Comparison of ENCODE assay signal across 1 cellular context in genomic region chr5:132293066-132293991, GRCh38.
TF ChIP-seq lines count a peak whose summit lies in the region.

No MANE protein-coding gene starts in this region.

TF ChIP-seq in HepG2, 621 proteins besides CTCF, POLR2A, EP300 and RAD21 (continued from another document and continues in another):
- peak; percentile 77 for TF ChIP-seq GMEB1 (CRISPR knock-in tag; IDR thresholded peaks at IDR 0.05; ENCODE audit: borderline replicate concordance)
- peak; percentile 71; the same call in 1 of the 2 replicates for TF ChIP-seq NAIF1 (CRISPR knock-in tag; IDR thresholded peaks at IDR 0.05; ENCODE audit: borderline replicate concordance)
- TF ChIP-seq SCMH1 (CRISPR knock-in tag; IDR thresholded peaks at IDR 0.05; ENCODE audit: borderline replicate concordance): no peak
- no peak for TF ChIP-seq ZNF672 (CRISPR knock-in tag; IDR thresholded peaks at IDR 0.05)
- no peak for TF ChIP-seq ZNF546 (CRISPR knock-in tag; conservative IDR thresholded peaks at IDR 0.05)
- TF ChIP-seq YY1 (IDR thresholded peaks at IDR 0.05; ENCODE audit: insufficient read depth, insufficient replicate concordance, low read depth, low read length): peak; percentile 91
- TF ChIP-seq ONECUT2 (CRISPR knock-in tag; IDR thresholded peaks at IDR 0.05): no peak
- TF ChIP-seq ZNF530 (CRISPR knock-in tag; IDR thresholded peaks at IDR 0.05; ENCODE audit: low read depth): no peak
- TF ChIP-seq HNRNPL (IDR thresholded peaks at IDR 0.05; ENCODE audit: low read depth, low read length): no peak
- no peak for TF ChIP-seq ZNF549 (CRISPR knock-in tag; IDR thresholded peaks at IDR 0.05)
- peak; percentile 13; the same call in 1 of the 2 replicates for TF ChIP-seq ZSCAN9 (CRISPR knock-in tag; IDR thresholded peaks at IDR 0.05; ENCODE audit: borderline replicate concordance)
- peak; percentile 73 for TF ChIP-seq ZNF292 (CRISPR knock-in tag; IDR thresholded peaks at IDR 0.05; ENCODE audit: borderline replicate concordance, low read depth)
- no peak for TF ChIP-seq ZNF12 (CRISPR knock-in tag; IDR thresholded peaks at IDR 0.05)
- TF ChIP-seq ZNF597 (CRISPR knock-in tag; IDR thresholded peaks at IDR 0.05): no peak
- no peak for TF ChIP-seq POLR2AphosphoS2 (IDR thresholded peaks at IDR 0.05; ENCODE audit: low read depth, low read length)
- TF ChIP-seq ZNF782 (CRISPR knock-in tag; IDR thresholded peaks at IDR 0.05; ENCODE audit: borderline replicate concordance): no peak; the same call in none of the 2 replicates
- no peak; the same call in 1 of the 2 replicates for TF ChIP-seq MIXL1 (CRISPR knock-in tag; IDR thresholded peaks at IDR 0.05)
- no peak; the same call in 1 of the 2 replicates for TF ChIP-seq ZNF3 (CRISPR knock-in tag; IDR thresholded peaks at IDR 0.05)
- TF ChIP-seq JARID2 (CRISPR knock-in tag; IDR thresholded peaks at IDR 0.05; ENCODE audit: insufficient replicate concordance): peak; percentile 73
- TF ChIP-seq, protein P1, sequence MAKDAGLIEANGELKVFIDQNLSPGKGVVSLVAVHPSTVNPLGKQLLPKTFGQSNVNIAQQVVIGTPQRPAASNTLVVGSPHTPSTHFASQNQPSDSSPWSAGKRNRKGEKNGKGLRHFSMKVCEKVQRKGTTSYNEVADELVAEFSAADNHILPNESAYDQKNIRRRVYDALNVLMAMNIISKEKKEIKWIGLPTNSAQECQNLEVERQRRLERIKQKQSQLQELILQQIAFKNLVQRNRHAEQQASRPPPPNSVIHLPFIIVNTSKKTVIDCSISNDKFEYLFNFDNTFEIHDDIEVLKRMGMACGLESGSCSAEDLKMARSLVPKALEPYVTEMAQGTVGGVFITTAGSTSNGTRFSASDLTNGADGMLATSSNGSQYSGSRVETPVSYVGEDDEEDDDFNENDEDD (CRISPR knock-in tag; IDR thresholded peaks at IDR 0.05; ENCODE audit: borderline replicate concordance): no peak; the same call in 1 of the 2 replicates
- peak; percentile 30; the same call in 1 of the 2 replicates for TF ChIP-seq FOSL2 (CRISPR knock-in tag; IDR thresholded peaks at IDR 0.05)
- TF ChIP-seq ZC3H4 (CRISPR knock-in tag; IDR thresholded peaks at IDR 0.05; ENCODE audit: borderline replicate concordance): 0 out of 2 replicates have a peak, but pooled peaks have one; percentile 30
- TF ChIP-seq TRIM24 (CRISPR knock-in tag; IDR thresholded peaks at IDR 0.05): no peak
- TF ChIP-seq HDAC6 (IDR thresholded peaks at IDR 0.05; ENCODE audit: low read depth, low read length): no peak
- TF ChIP-seq PHF20 (CRISPR knock-in tag; IDR thresholded peaks at IDR 0.05): no peak; the same call in 1 of the 2 replicates
- TF ChIP-seq ZBTB26 (CRISPR knock-in tag; IDR thresholded peaks at IDR 0.05; ENCODE audit: borderline replicate concordance): no peak; the same call in 1 of the 2 replicates
- no peak for TF ChIP-seq FOXO4 (CRISPR knock-in tag; conservative IDR thresholded peaks at IDR 0.05)
- no peak for TF ChIP-seq RBFOX2 (IDR thresholded peaks at IDR 0.05; ENCODE audit: low read depth, low read length)
- TF ChIP-seq IKZF4 (CRISPR knock-in tag; IDR thresholded peaks at IDR 0.05; ENCODE audit: borderline replicate concordance, low read depth, not compliant biosample characterization): peak; percentile 67
- peak; percentile 43; the same call in 1 of the 2 replicates for TF ChIP-seq ZNF589 (CRISPR knock-in tag; conservative IDR thresholded peaks at IDR 0.05)
- no peak for TF ChIP-seq ZNF644 (CRISPR knock-in tag; IDR thresholded peaks at IDR 0.05; ENCODE audit: low read depth)
- TF ChIP-seq, protein P2, sequence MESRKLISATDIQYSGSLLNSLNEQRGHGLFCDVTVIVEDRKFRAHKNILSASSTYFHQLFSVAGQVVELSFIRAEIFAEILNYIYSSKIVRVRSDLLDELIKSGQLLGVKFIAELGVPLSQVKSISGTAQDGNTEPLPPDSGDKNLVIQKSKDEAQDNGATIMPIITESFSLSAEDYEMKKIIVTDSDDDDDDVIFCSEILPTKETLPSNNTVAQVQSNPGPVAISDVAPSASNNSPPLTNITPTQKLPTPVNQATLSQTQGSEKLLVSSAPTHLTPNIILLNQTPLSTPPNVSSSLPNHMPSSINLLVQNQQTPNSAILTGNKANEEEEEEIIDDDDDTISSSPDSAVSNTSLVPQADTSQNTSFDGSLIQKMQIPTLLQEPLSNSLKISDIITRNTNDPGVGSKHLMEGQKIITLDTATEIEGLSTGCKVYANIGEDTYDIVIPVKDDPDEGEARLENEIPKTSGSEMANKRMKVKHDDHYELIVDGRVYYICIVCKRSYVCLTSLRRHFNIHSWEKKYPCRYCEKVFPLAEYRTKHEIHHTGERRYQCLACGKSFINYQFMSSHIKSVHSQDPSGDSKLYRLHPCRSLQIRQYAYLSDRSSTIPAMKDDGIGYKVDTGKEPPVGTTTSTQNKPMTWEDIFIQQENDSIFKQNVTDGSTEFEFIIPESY (CRISPR knock-in tag; IDR thresholded peaks at IDR 0.05): no peak
- no peak for TF ChIP-seq PREB (CRISPR knock-in tag; IDR thresholded peaks at IDR 0.05)
- TF ChIP-seq MAF1 (CRISPR knock-in tag; IDR thresholded peaks at IDR 0.05; ENCODE audit: borderline replicate concordance): no peak; the same call in 1 of the 2 replicates
- TF ChIP-seq SP140L (CRISPR knock-in tag; IDR thresholded peaks at IDR 0.05; ENCODE audit: borderline replicate concordance): no peak; the same call in 1 of the 2 replicates
- peak; percentile 1; the same call in 1 of the 2 replicates for TF ChIP-seq WIZ (CRISPR knock-in tag; IDR thresholded peaks at IDR 0.05)
- TF ChIP-seq CENPX (CRISPR knock-in tag; IDR thresholded peaks at IDR 0.05): no peak
- TF ChIP-seq, protein P3, sequence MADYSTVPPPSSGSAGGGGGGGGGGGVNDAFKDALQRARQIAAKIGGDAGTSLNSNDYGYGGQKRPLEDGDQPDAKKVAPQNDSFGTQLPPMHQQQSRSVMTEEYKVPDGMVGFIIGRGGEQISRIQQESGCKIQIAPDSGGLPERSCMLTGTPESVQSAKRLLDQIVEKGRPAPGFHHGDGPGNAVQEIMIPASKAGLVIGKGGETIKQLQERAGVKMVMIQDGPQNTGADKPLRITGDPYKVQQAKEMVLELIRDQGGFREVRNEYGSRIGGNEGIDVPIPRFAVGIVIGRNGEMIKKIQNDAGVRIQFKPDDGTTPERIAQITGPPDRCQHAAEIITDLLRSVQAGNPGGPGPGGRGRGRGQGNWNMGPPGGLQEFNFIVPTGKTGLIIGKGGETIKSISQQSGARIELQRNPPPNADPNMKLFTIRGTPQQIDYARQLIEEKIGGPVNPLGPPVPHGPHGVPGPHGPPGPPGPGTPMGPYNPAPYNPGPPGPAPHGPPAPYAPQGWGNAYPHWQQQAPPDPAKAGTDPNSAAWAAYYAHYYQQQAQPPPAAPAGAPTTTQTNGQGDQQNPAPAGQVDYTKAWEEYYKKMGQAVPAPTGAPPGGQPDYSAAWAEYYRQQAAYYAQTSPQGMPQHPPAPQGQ (CRISPR knock-in tag; IDR thresholded peaks at IDR 0.05; ENCODE audit: borderline replicate concordance): no peak
- no peak for TF ChIP-seq ZBTB3 (CRISPR knock-in tag; IDR thresholded peaks at IDR 0.05; ENCODE audit: borderline replicate concordance, low read depth)
- no peak for TF ChIP-seq FOXM1 (CRISPR knock-in tag; IDR thresholded peaks at IDR 0.05)
- no peak for TF ChIP-seq ZNF768 (CRISPR knock-in tag; IDR thresholded peaks at IDR 0.05)
- 0 out of 2 replicates have a peak, but pooled peaks have one; percentile 21 for TF ChIP-seq ZKSCAN8 (CRISPR knock-in tag; IDR thresholded peaks at IDR 0.05; ENCODE audit: borderline replicate concordance)
- TF ChIP-seq GLMP (CRISPR knock-in tag; IDR thresholded peaks at IDR 0.05; ENCODE audit: borderline replicate concordance): no peak
- no peak for TF ChIP-seq ZMYM4 (CRISPR knock-in tag; IDR thresholded peaks at IDR 0.05)
- TF ChIP-seq FOXK2 (IDR thresholded peaks at IDR 0.05): no peak
- no peak for TF ChIP-seq MEIS2 (CRISPR knock-in tag; IDR thresholded peaks at IDR 0.05)
- TF ChIP-seq ELF3 (CRISPR knock-in tag; IDR thresholded peaks at IDR 0.05): peak; percentile 46; the same call in 1 of the 2 replicates
- TF ChIP-seq GATAD2A (CRISPR knock-in tag; IDR thresholded peaks at IDR 0.05): no peak
- TF ChIP-seq TSC22D2 (CRISPR knock-in tag; IDR thresholded peaks at IDR 0.05; ENCODE audit: borderline replicate concordance): no peak
- TF ChIP-seq ZNF562 (CRISPR knock-in tag; IDR thresholded peaks at IDR 0.05; ENCODE audit: borderline replicate concordance): no peak
- TF ChIP-seq SRSF9 (IDR thresholded peaks at IDR 0.05; ENCODE audit: borderline replicate concordance, insufficient read depth, low read depth, low read length, poor library complexity, severe bottlenecking): no peak
- TF ChIP-seq ZBTB14 (CRISPR knock-in tag; IDR thresholded peaks at IDR 0.05): no peak
- TF ChIP-seq, protein P4, sequence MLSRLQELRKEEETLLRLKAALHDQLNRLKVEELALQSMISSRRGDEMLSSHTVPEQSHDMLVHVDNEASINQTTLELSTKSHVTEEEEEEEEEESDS (CRISPR knock-in tag; IDR thresholded peaks at IDR 0.05; ENCODE audit: borderline replicate concordance): no peak
- TF ChIP-seq TBP (CRISPR knock-in tag; IDR thresholded peaks at IDR 0.05): no peak
- TF ChIP-seq MTF1 (CRISPR knock-in tag; IDR thresholded peaks at IDR 0.05): peak; percentile 69; the same call in 1 of the 2 replicates
- TF ChIP-seq CCAR2 (optimal IDR thresholded peaks at IDR 0.05; ENCODE audit: low read depth, low read length): no peak
- no peak for TF ChIP-seq ZNF816 (CRISPR knock-in tag; IDR thresholded peaks at IDR 0.05; ENCODE audit: borderline replicate concordance)
- no peak for TF ChIP-seq ZFP36 (IDR thresholded peaks at IDR 0.05; ENCODE audit: borderline replicate concordance, low read depth, low read length, partially characterized antibody)
